Comparison of ENCODE assay signal across 16 cellular contexts in genomic region chr6:5865492-5866031, GRCh38.
A peak's percentile ranks its signal among the peaks of the same experiment; 100 is the strongest.
DNase-seq lines count a peak whose midpoint lies in the region; ATAC-seq, FAIRE-seq and TF ChIP-seq lines count a peak whose summit lies in the region.
"Had no signal": no experiment of that assay in that cellular context is flagged by ENCODE, and none has a peak within 500 bp of the region (broad histone marks: within the 10 kb centered on the region; RNA-seq: fewer than 3 reads in every experiment).

No MANE protein-coding gene starts in this region.

- H3K4me2 ChIP-seq in DND-41 (ENCODE audit: insufficient read depth, low read length) (no peak overlapping the region), OCI-LY7 (ENCODE audit: low read length) (no peak overlapping the region), GM12878 (ENCODE audit: control insufficient read depth, insufficient read depth) (no peak overlapping the region)

- ATAC-seq in CD4-positive, CD25-positive, alpha-beta regulatory T cell (ENCODE audit: low read depth in 2 of 2): no peak
- ATAC-seq in DND-41 (ENCODE audit: insufficient read depth, low read depth): peak; percentile 37; the same call in 1 of the 3 replicates
- no peak for ATAC-seq in GM12878
- no peak for ATAC-seq in GM18511 (IDR thresholded peaks at IDR 0.05; ENCODE audit: unreplicated experiment)
- ATAC-seq: gastroesophageal sphincter, left ventricle myocardium superior had no signal

- TF ChIP-seq RAD21 in GM12878 (IDR thresholded peaks at IDR 0.05; ENCODE audit: insufficient read depth, low read depth, low read length): no peak

- H3K9ac ChIP-seq in DND-41 (ENCODE audit: low read depth, low read length) (no peak overlapping the region), GM12878 (ENCODE audit: control insufficient read depth, insufficient read depth, low read length) (no peak overlapping the region)

- H3K79me2 ChIP-seq in DND-41 (ENCODE audit: insufficient read depth, low read length) (no peaks in the 10 kb centered on the region), OCI-LY7 (ENCODE audit: insufficient read depth, low read depth, low read length) (no peaks in the 10 kb centered on the region), GM12878 (ENCODE audit: control insufficient read depth, insufficient read depth, low read length) (no peaks in the 10 kb centered on the region)

- DNase-seq in CD4-positive, CD25-positive, alpha-beta regulatory T cell: peak in 1 of 3 donors; percentile 35
- DNase-seq in DND-41 (no peak), OCI-LY7 (ENCODE audit: low spot score) (no peak), GM12878 (ENCODE audit: low read depth, low spot score) (no peak), NCI-H2081 treated with DMSO at 0.1 percent for 48 hours (lab: John Stamatoyannopoulos, UW) (no peak), glomerular visceral epithelial cell (ENCODE audit: extremely low spot score) (no peak)
- DNase-seq: C1 segment of cervical spinal cord; colonic mucosa; left ventricle myocardium superior; NCI-H1092 treated with DMSO at 0.1 percent for 48 hours; NCI-H82; Right ventricle myocardium superior; stimulated activated CD4-positive, alpha-beta T cell treated with anti-CD3 and anti-CD28 coated beads, Interleukin-4, amount 100 ng/mL, for 24 hours had no signal

- H3K4me1 Mint-ChIP-seq in CD4-positive, CD25-positive, alpha-beta regulatory T cell: peaks cover 33 to 51% (median 34%) of the 10 kb centered on the region in 4 donors

- H3K36me3 Mint-ChIP-seq in CD4-positive, CD25-positive, alpha-beta regulatory T cell: no peaks in the 10 kb centered on the region

- H2AFZ ChIP-seq in DND-41 (ENCODE audit: low read depth, low read length): no peak overlapping the region
- peak overlapping the region; percentile 2; the same call in 1 of the 2 replicates for H2AFZ ChIP-seq in OCI-LY7 (ENCODE audit: low read length)
- H2AFZ ChIP-seq in GM12878 (ENCODE audit: control insufficient read depth, low read depth, low read length): peak overlapping the region; percentile 8; the same call in 1 of the 2 replicates

- H3K9me3 ChIP-seq in CD4-positive, CD25-positive, alpha-beta regulatory T cell (ENCODE audit: control insufficient read depth in 2 of 2, low read length in 2 of 2): peaks cover under 1 to 5% of the 10 kb centered on the region in 2 experiments
- H3K9me3 ChIP-seq in DND-41 (ENCODE audit: insufficient read depth, low read length, severe bottlenecking) (peaks cover 6% of the 10 kb centered on the region), OCI-LY7 (ENCODE audit: low read length) (no peaks in the 10 kb centered on the region), GM12878 (replicated peaks; ENCODE audit: control insufficient read depth, insufficient read depth, low read length) (no peaks in the 10 kb centered on the region; the same call in 2 of the 3 replicates)
- H3K9me3 ChIP-seq: colonic mucosa had no signal

- no peaks in the 10 kb centered on the region for H4K20me1 ChIP-seq in DND-41 (ENCODE audit: insufficient read depth, low read length)
- no peaks in the 10 kb centered on the region for H4K20me1 ChIP-seq in OCI-LY7 (ENCODE audit: insufficient read depth, low read length)
- H4K20me1 ChIP-seq in GM12878 (ENCODE audit: control insufficient read depth, insufficient read depth): no peaks in the 10 kb centered on the region

- peak overlapping the region; percentile 91 to 100 (median 97) for H3K27ac Mint-ChIP-seq in CD4-positive, CD25-positive, alpha-beta regulatory T cell

- no peak for TF ChIP-seq POLR2A in GM12878 (IDR thresholded peaks at IDR 0.05; ENCODE audit: low read depth, low read length)

- H3K27ac ChIP-seq in CD4-positive, CD25-positive, alpha-beta regulatory T cell (ENCODE audit: insufficient read depth, low read length, poor library complexity, severe bottlenecking): peak overlapping the region; percentile 67
- H3K27ac ChIP-seq in DND-41 (ENCODE audit: low read length) (no peak overlapping the region), OCI-LY7 (ENCODE audit: low read depth, low read length, poor library complexity, severe bottlenecking) (no peak overlapping the region), GM12878 (ENCODE audit: control insufficient read depth, insufficient read depth) (no peak overlapping the region)
- H3K27ac ChIP-seq: colonic mucosa had no signal

- H3K4me3 Mint-ChIP-seq in CD4-positive, CD25-positive, alpha-beta regulatory T cell: peak overlapping the region in 2 of 4 donors; percentile 49 to 81

- peaks cover 0 to 5% (median 0%) of the 10 kb centered on the region in 7 donors for H3K9me3 Mint-ChIP-seq in CD4-positive, CD25-positive, alpha-beta regulatory T cell

- H3K27me3 Mint-ChIP-seq in CD4-positive, CD25-positive, alpha-beta regulatory T cell: no peaks in the 10 kb centered on the region

- H3K27me3 ChIP-seq in CD4-positive, CD25-positive, alpha-beta regulatory T cell (ENCODE audit: control insufficient read depth, insufficient read depth, low read length): no peaks in the 10 kb centered on the region
- H3K27me3 ChIP-seq in DND-41 (ENCODE audit: insufficient read depth, low read length, poor library complexity) (no peaks in the 10 kb centered on the region), GM12878 (replicated peaks in 1 of 2; ENCODE audit: control insufficient read depth in 2 of 2, insufficient read depth in 2 of 2, low read length in 1 of 2) (no peaks in the 10 kb centered on the region)
- H3K27me3 ChIP-seq: colonic mucosa, gastroesophageal sphincter, tibial nerve had no signal

- TF ChIP-seq CTCF in DND-41 (IDR thresholded peaks at IDR 0.05; ENCODE audit: borderline replicate concordance, extremely low read depth, low read length, poor library complexity, severe bottlenecking) (no peak), OCI-LY7 (conservative IDR thresholded peaks at IDR 0.05; ENCODE audit: low read length) (no peak), GM12878 (IDR thresholded peaks at IDR 0.05 in 2 of 3, conservative IDR thresholded peaks at IDR 0.05 in 1 of 3; ENCODE audit: control insufficient read depth in 2 of 3, extremely low read depth in 1 of 3, insufficient read depth in 1 of 3, low read depth in 3 of 3, low read length in 3 of 3) (no peak)

- FAIRE-seq in GM12878 (lab: Jason Lieb, UNC): no peak

- BruUV-seq in OCI-LY7 (replicated peaks; lab: Mats Ljungman, UMichigan): no TSS peak
- BruUV-seq in GM12878 (replicated peaks; lab: Mats Ljungman, UMichigan): no TSS peak

- in situ Hi-C loops in GM12878 (cut with MboI): no loop called here

- H3K36me3 ChIP-seq in CD4-positive, CD25-positive, alpha-beta regulatory T cell (ENCODE audit: control insufficient read depth, insufficient read depth, low read length): no peaks in the 10 kb centered on the region
- H3K36me3 ChIP-seq in DND-41 (ENCODE audit: insufficient read depth, low read length) (no peaks in the 10 kb centered on the region), OCI-LY7 (ENCODE audit: insufficient read depth, low read length) (no peaks in the 10 kb centered on the region), GM12878 (ENCODE audit: control insufficient read depth in 2 of 2, insufficient read depth in 2 of 2, low read length in 1 of 2) (no peaks in the 10 kb centered on the region)
- H3K36me3 ChIP-seq: colonic mucosa, gastroesophageal sphincter, tibial nerve had no signal

- peaks cover 32% of the 10 kb centered on the region for H3K4me1 ChIP-seq in CD4-positive, CD25-positive, alpha-beta regulatory T cell (ENCODE audit: control insufficient read depth, insufficient read depth, low read length, poor library complexity, severe bottlenecking)
- H3K4me1 ChIP-seq in DND-41 (ENCODE audit: insufficient read depth, low read length) (peaks cover 31% of the 10 kb centered on the region), OCI-LY7 (ENCODE audit: insufficient read depth, low read length, poor library complexity, severe bottlenecking) (no peaks in the 10 kb centered on the region), GM12878 (ENCODE audit: control insufficient read depth, insufficient read depth, low read length) (peaks cover 9% of the 10 kb centered on the region)
- H3K4me1 ChIP-seq: colonic mucosa, gastroesophageal sphincter had no signal

- intact Hi-C loops in OCI-LY7 (cut with micrococcal nuclease; ENCODE audit: unreplicated experiment): no loop called here
- intact Hi-C loops in GM12878 (cut with micrococcal nuclease; ENCODE audit: unreplicated experiment): no loop called here

- H3K4me3 ChIP-seq in CD4-positive, CD25-positive, alpha-beta regulatory T cell (ENCODE audit: low read depth, low read length): peak overlapping the region; percentile 4
- H3K4me3 ChIP-seq in DND-41 (ENCODE audit: low read depth in 1 of 2, low read length in 2 of 2) (no peak overlapping the region), OCI-LY7 (ENCODE audit: low read depth, low read length, poor library complexity, severe bottlenecking) (no peak overlapping the region), GM12878 (no peak overlapping the region)
- H3K4me3 ChIP-seq: colonic mucosa had no signal

- WGBS in GM12878 (ENCODE audit: insufficient coverage, insufficient replicate concordance, low lambda C conversion rate, missing lambda C conversion rate): 20% methylated on average over 3 of the region's 3 CpGs

- H3K9me2 ChIP-seq in OCI-LY7 (ENCODE audit: insufficient read depth, low read length): no peaks in the 10 kb centered on the region

- RAD21 ChIA-PET in GM12878 (lab: Charles Lee; ENCODE audit: unreplicated experiment): no interaction called here

- TF ChIP-seq EP300 in GM12878 (IDR thresholded peaks at IDR 0.05; ENCODE audit: borderline replicate concordance in 1 of 2, control insufficient read depth in 1 of 2, low read depth in 2 of 2, low read length in 2 of 2): no peak

- SMC1A ChIA-PET in GM12878 (lab: Charles Lee; ENCODE audit: uncharacterized antibody, unreplicated experiment): no interaction called here

- CTCF ChIA-PET in OCI-LY7 (lab: Charles Lee; ENCODE audit: unreplicated experiment) (no interaction called here), GM12878 (lab: Yijun Ruan, JAX) (no interaction called here)

- POLR2A ChIA-PET in OCI-LY7 (lab: Charles Lee) (no interaction called here), GM12878 (lab: Charles Lee) (no interaction called here)

TF ChIP-seq in GM12878, 131 proteins besides CTCF, POLR2A, EP300 and RAD21 (continues in another document):
- TF ChIP-seq RCOR1 (conservative IDR thresholded peaks at IDR 0.05; ENCODE audit: low read depth, low read length): no peak
- TF ChIP-seq CHD1 (IDR thresholded peaks at IDR 0.05; ENCODE audit: low read depth, low read length): no peak
- TF ChIP-seq KLF5 (IDR thresholded peaks at IDR 0.05; ENCODE audit: partially characterized antibody): no peak
- no peak for TF ChIP-seq ZNF384 (IDR thresholded peaks at IDR 0.05; ENCODE audit: borderline replicate concordance, low read depth, low read length)
- TF ChIP-seq SRF (IDR thresholded peaks at IDR 0.05; ENCODE audit: low read depth in 2 of 2, low read length in 2 of 2): no peak
